In genomic region chr3:68436619-68437411, GRCh38 we compare ENCODE assay signal across 28 cellular contexts.
"Had no signal": no experiment of that assay in that cellular context is flagged by ENCODE, and none has a peak within 500 bp of the region (broad histone marks: within the 10 kb centered on the region; RNA-seq: fewer than 3 reads in every experiment).

No MANE protein-coding gene starts in this region.

- H3K9ac ChIP-seq: neural progenitor cell, parathyroid adenoma had no signal

- DNase-seq: dermis blood vessel endothelial cell; effector memory CD4-positive, alpha-beta T cell; foreskin melanocyte; hypothalamus; immature natural killer cell; mesendoderm; midbrain; naive thymus-derived CD4-positive, alpha-beta T cell; sigmoid colon; stimulated activated CD4-positive, alpha-beta T cell treated with anti-CD3 and anti-CD28 coated beads, Interleukin-1b, Interleukin-23, amount 100 ng/mL, for 48 hours; stimulated activated CD4-positive, alpha-beta T cell treated with anti-CD3 and anti-CD28 coated beads, Interleukin-4, amount 100 ng/mL, for 4 hours; stimulated activated naive CD8-positive, alpha-beta T cell treated with anti-CD3 and anti-CD28 coated beads, Interleukin-15, Interleukin-2, amounts not matched to agents 100 U/mL and 50 U/mL, for 24 hours; substantia nigra; testis; tibial artery; upper lobe of left lung had no signal

- H3K4me3 ChIP-seq: coronary artery, esophagus muscularis mucosa, lung, neural progenitor cell, right atrium auricular region, sigmoid colon, skin epidermis, testis, tibial artery, upper lobe of left lung had no signal

- H3K9me3 ChIP-seq: esophagus muscularis mucosa, right atrium auricular region, sigmoid colon, testis, tibial artery had no signal

- H3K27me3 ChIP-seq: esophagus muscularis mucosa, neural progenitor cell, right atrium auricular region, sigmoid colon, testis, tibial artery, upper lobe of left lung had no signal

- ATAC-seq: left lobe of liver; naive thymus-derived CD4-positive, alpha-beta T cell; stimulated activated memory B cell treated with anti-CD40 and anti-IgM and Interleukin-4, amounts not matched to agents 10 μg/mL and 1 μg/mL and 100 μg/mL, for 72 hours; stimulated activated naive CD8-positive, alpha-beta T cell treated with anti-CD3 and anti-CD28 coated beads, Interleukin-15, Interleukin-2, amounts not matched to agents 100 U/mL and 50 U/mL, for 24 hours had no signal

- H3K36me3 ChIP-seq: esophagus muscularis mucosa, neural progenitor cell, right atrium auricular region, sigmoid colon, tibial artery, upper lobe of left lung had no signal

- H3K27ac ChIP-seq: coronary artery, esophagus muscularis mucosa, neural progenitor cell, parathyroid adenoma, sigmoid colon, skin epidermis, testis, tibial artery, upper lobe of left lung had no signal

- H3K4me1 ChIP-seq: esophagus muscularis mucosa, neural progenitor cell, parathyroid adenoma, right atrium auricular region, testis, tibial artery, upper lobe of left lung had no signal

- FAIRE-seq: endothelial cell of umbilical vein, keratinocyte, urothelium cell line had no signal
